Comparison of ENCODE assay signal across 32 cellular contexts in genomic region chr11:23885801-23886200, GRCh38.
"Had no signal": no experiment of that assay in that cellular context is flagged by ENCODE, and none has a peak within 500 bp of the region (broad histone marks: within the 10 kb centered on the region; RNA-seq: fewer than 3 reads in every experiment).

No MANE protein-coding gene starts in this region.

- H3K27ac Mint-ChIP-seq: activated B cell treated with CpG ODN at 0.5 μM for 24 hours; activated CD8-positive, alpha-beta T cell treated with anti-CD3 and anti-CD28 coated beads for 36 hours; activated naive CD4-positive, alpha-beta T cell treated with anti-CD3 and anti-CD28 coated beads for 36 hours; activated naive CD4-positive, alpha-beta T cell treated with anti-CD3 and anti-CD28 coated beads, Interleukin-2, amount 50 U/mL, for 24 hours; activated naive CD8-positive, alpha-beta T cell treated with anti-CD3 and anti-CD28 coated beads for 36 hours; activated naive CD8-positive, alpha-beta T cell treated with anti-CD3 and anti-CD28 coated beads, Interleukin-2, amount 50 U/mL, for 24 hours; activated T-helper 17 cell treated with anti-CD3 and anti-CD28 coated beads, Interleukin-2, amount 50 U/mL, for 72 hours; brain; T-helper 17 cell; T-helper 2 cell treated with Interferon-gamma antibody and Interleukin-4, amounts not matched to agents 5 μg/mL and 100 μg/mL, for 36 hours had no signal

- ATAC-seq: activated CD4-positive, CD25-positive, alpha-beta regulatory T cell treated with anti-CD3 and anti-CD28 coated beads, Interleukin-2, amount 50 U/mL, for 24 hours; activated CD8-positive, alpha-beta T cell treated with anti-CD3 and anti-CD28 coated beads for 36 hours; activated naive CD8-positive, alpha-beta T cell treated with anti-CD3 and anti-CD28 coated beads, Interleukin-2, amount 50 U/mL, for 24 hours; activated T-cell treated with anti-CD3 and anti-CD28 coated beads, Interleukin-2, amount 50 U/mL, for 4 hours; activated T-helper 17 cell treated with anti-CD3 and anti-CD28 coated beads, Interleukin-2, amount 50 U/mL, for 72 hours; esophagus mucosa; gastroesophageal sphincter; T-helper 17 cell had no signal

- H3K36me3 ChIP-seq: adrenal gland, breast epithelium, cardiac muscle cell, colonic mucosa, gastroesophageal sphincter, WERI-Rb-1 had no signal

- H3K27me3 Mint-ChIP-seq: activated B cell treated with CpG ODN at 0.5 μM for 24 hours; activated CD8-positive, alpha-beta T cell treated with anti-CD3 and anti-CD28 coated beads for 36 hours; activated naive CD4-positive, alpha-beta T cell treated with anti-CD3 and anti-CD28 coated beads, Interleukin-2, amount 50 U/mL, for 24 hours; activated naive CD8-positive, alpha-beta T cell treated with anti-CD3 and anti-CD28 coated beads for 36 hours; activated naive CD8-positive, alpha-beta T cell treated with anti-CD3 and anti-CD28 coated beads, Interleukin-2, amount 50 U/mL, for 24 hours; activated T-helper 17 cell treated with anti-CD3 and anti-CD28 coated beads, Interleukin-2, amount 50 U/mL, for 72 hours; brain; T-helper 17 cell had no signal

- H3K9me3 ChIP-seq: adrenal gland, breast epithelium, colonic mucosa, gastroesophageal sphincter had no signal

- H3K36me3 Mint-ChIP-seq: activated naive CD4-positive, alpha-beta T cell treated with anti-CD3 and anti-CD28 coated beads, Interleukin-2, amount 50 U/mL, for 24 hours; activated naive CD8-positive, alpha-beta T cell treated with anti-CD3 and anti-CD28 coated beads for 36 hours; brain had no signal

- H3K27me3 ChIP-seq: adrenal gland, breast epithelium, cardiac muscle cell, colonic mucosa, gastroesophageal sphincter had no signal

- H3K9me3 Mint-ChIP-seq: activated T-cell treated with anti-CD3 and anti-CD28 coated beads, Interleukin-2, amount 50 U/mL, for 4 hours; brain had no signal

- H3K27ac ChIP-seq: adrenal gland, breast epithelium, cardiac muscle cell, colonic mucosa, gastroesophageal sphincter, WERI-Rb-1 had no signal

- H3K4me1 Mint-ChIP-seq: activated B cell treated with CpG ODN at 0.5 μM for 24 hours; activated naive CD4-positive, alpha-beta T cell treated with anti-CD3 and anti-CD28 coated beads, Interleukin-2, amount 50 U/mL, for 24 hours; activated naive CD8-positive, alpha-beta T cell treated with anti-CD3 and anti-CD28 coated beads for 36 hours; activated naive CD8-positive, alpha-beta T cell treated with anti-CD3 and anti-CD28 coated beads, Interleukin-2, amount 50 U/mL, for 24 hours; activated T-helper 17 cell treated with anti-CD3 and anti-CD28 coated beads, Interleukin-2, amount 50 U/mL, for 72 hours; brain; T-helper 17 cell had no signal

- H3K4me3 ChIP-seq: adrenal gland, breast epithelium, cardiac muscle cell, colonic mucosa, gastroesophageal sphincter had no signal

- H3K4me3 Mint-ChIP-seq: activated B cell treated with CpG ODN at 0.5 μM for 24 hours; activated CD8-positive, alpha-beta T cell treated with anti-CD3 and anti-CD28 coated beads for 36 hours; activated naive CD4-positive, alpha-beta T cell treated with anti-CD3 and anti-CD28 coated beads for 36 hours; activated naive CD4-positive, alpha-beta T cell treated with anti-CD3 and anti-CD28 coated beads, Interleukin-2, amount 50 U/mL, for 24 hours; activated naive CD8-positive, alpha-beta T cell treated with anti-CD3 and anti-CD28 coated beads for 36 hours; activated naive CD8-positive, alpha-beta T cell treated with anti-CD3 and anti-CD28 coated beads, Interleukin-2, amount 50 U/mL, for 24 hours; activated T-cell treated with anti-CD3 and anti-CD28 coated beads, Interleukin-2, amount 50 U/mL, for 4 hours; activated T-helper 17 cell treated with anti-CD3 and anti-CD28 coated beads, Interleukin-2, amount 50 U/mL, for 72 hours; brain; T-helper 17 cell; T-helper 2 cell treated with Interferon-gamma antibody and Interleukin-4, amounts not matched to agents 5 μg/mL and 100 μg/mL, for 36 hours had no signal

- H3K4me1 ChIP-seq: adrenal gland, breast epithelium, colonic mucosa, gastroesophageal sphincter had no signal

- DNase-seq: activated B cell treated with CpG ODN at 0.5 μM for 24 hours; activated CD4-positive, alpha-beta T cell treated with anti-CD3 and anti-CD28 coated beads for 48 hours; activated CD4-positive, alpha-beta T cell treated with anti-CD3 and anti-CD28 coated beads, Interleukin-2, amount 50 U/mL, for 1 hour; activated CD4-positive, alpha-beta T cell treated with anti-CD3 and anti-CD28 coated beads, Interleukin-2, amount 50 U/mL, for 48 hours; activated CD8-positive, alpha-beta memory T cell treated with anti-CD3 and anti-CD28 coated beads for 24 hours; activated CD8-positive, alpha-beta T cell treated with anti-CD3 and anti-CD28 coated beads for 36 hours; activated effector memory CD4-positive, alpha-beta T cell treated with anti-CD3 and anti-CD28 coated beads, Interleukin-2, amount 50 U/mL, for 16 hours; activated naive CD4-positive, alpha-beta T cell treated with anti-CD3 and anti-CD28 coated beads for 36 hours; activated naive CD8-positive, alpha-beta T cell treated with anti-CD3 and anti-CD28 coated beads for 36 hours; activated naive CD8-positive, alpha-beta T cell treated with anti-CD3 and anti-CD28 coated beads, Interleukin-2, amount 50 U/mL, for 24 hours; activated T-cell treated with anti-CD3 and anti-CD28 coated beads, Interleukin-2, amount 50 U/mL, for 4 hours; adrenal gland; amygdala; aorta; central memory CD4-positive, alpha-beta T cell; cerebellar nuclear complex; colonic mucosa; effector CD8-positive, alpha-beta T cell; foreskin melanocyte; T-helper 1 cell; T-helper 17 cell; T1000; WERI-Rb-1 had no signal
